8 cellular contexts compared by ENCODE assay signal in genomic region chr1:150281758-150282557, GRCh38. TPM values are rescaled to one million over a fixed set of nuclear protein-coding genes. Genes with fewer than 3 reads are reported as not detected.
A peak's percentile ranks its signal among the peaks of the same experiment; 100 is the strongest.
DNase-seq lines count a peak whose midpoint lies in the region; ATAC-seq, FAIRE-seq and TF ChIP-seq lines count a peak whose summit lies in the region.

Gene CIART, plus strand, starts transcription at chr1:150282554. Its CDS starts 714 bp downstream, at chr1:150283268.

- H3K27ac ChIP-seq in A549, result peak within 1 kb of the TSS; percentile 77 to 78

- POLR2A ChIA-PET in A549 (lab: Yijun Ruan, JAX), result interaction anchor here (0.9 to 1.2 kb wide), 3 partner anchors 26 to 234 kb away, joined by 3 to 8 read pairs (median 5); partner anchors contain the start of gene FALEC

- WGBS in A549 (ENCODE audit: missing lambda C conversion rate), result 4% methylated on average over 35 of the region's 46 CpGs

- no peaks in the 10 kb centered on the region for H3K36me3 Mint-ChIP-seq in activated naive CD4-positive, alpha-beta T cell treated with anti-CD3 and anti-CD28 coated beads for 36 hours (ENCODE audit: low read depth)
- peaks cover 70% of the 10 kb centered on the region for H3K36me3 Mint-ChIP-seq in nephron progenitor cell (ENCODE audit: low read depth)

- peak; percentile 33 for TF ChIP-seq POLR2A in A549 (IDR thresholded peaks at IDR 0.05; ENCODE audit: low read length)

- CTCF ChIA-PET in A549 (lab: Yijun Ruan, JAX), result interaction anchor here (0.6 to 13.0 kb wide), 18 partner anchors 8 to 597 kb away, joined by 3 to 172 read pairs (median 3); partner anchors contain the start of genes APH1A, C1orf54 and CA14
- CTCF ChIA-PET in activated naive CD4-positive, alpha-beta T cell treated with anti-CD3 and anti-CD28 coated beads for 36 hours (lab: Charles Lee), result interaction anchor here (0.6 to 5.2 kb wide), 4 partner anchors 10 to 600 kb away, joined by 3 to 68 read pairs (median 3); partner anchors contain the start of gene CA14

- H3K4me2 ChIP-seq in A549, result peak within 1 kb of the TSS; percentile 95

- no peak for TF ChIP-seq RAD21 in A549 (conservative IDR thresholded peaks at IDR 0.05 in 1 of 2, IDR thresholded peaks at IDR 0.05 in 1 of 2)

- peak; percentile 96 for ATAC-seq in A549
- ATAC-seq in stimulated activated naive CD8-positive, alpha-beta T cell treated with anti-CD3 and anti-CD28 coated beads, Interleukin-15, Interleukin-2, amounts not matched to agents 100 U/mL and 50 U/mL, for 24 hours, result peak; percentile 96

- H3K4me3 ChIP-seq in A549, result peak within 1 kb of the TSS; percentile 52
- peak within 1 kb of the TSS; percentile 72 for H3K4me3 ChIP-seq in LNCaP clone FGC (ENCODE audit: low read depth, low read length)

- peaks cover 24% of the 10 kb centered on the region for H3K4me1 Mint-ChIP-seq in activated naive CD4-positive, alpha-beta T cell treated with anti-CD3 and anti-CD28 coated beads for 36 hours (ENCODE audit: low read depth)
- peaks cover 44% of the 10 kb centered on the region for H3K4me1 Mint-ChIP-seq in nephron progenitor cell

- TF ChIP-seq CTCF in A549 (IDR thresholded peaks at IDR 0.05), result no peak
- TF ChIP-seq CTCF in LNCaP clone FGC (IDR thresholded peaks at IDR 0.05; ENCODE audit: control insufficient read depth, extremely low read depth, insufficient read depth), result no peak
- no peak for TF ChIP-seq CTCF in nephron progenitor cell (IDR thresholded peaks at IDR 0.05)

- peaks cover 2% of the 10 kb centered on the region for H3K9me3 Mint-ChIP-seq in activated naive CD4-positive, alpha-beta T cell treated with anti-CD3 and anti-CD28 coated beads for 36 hours
- no peaks in the 10 kb centered on the region for H3K9me3 Mint-ChIP-seq in nephron progenitor cell

- no peak for TF ChIP-seq EP300 in A549 (IDR thresholded peaks at IDR 0.05)

- peak; percentile 93 to 97 for DNase-seq in A549 (ENCODE audit: low read depth in 1 of 2, low spot score in 1 of 2)
- DNase-seq in GM19238 (ENCODE audit: insufficient read length, low spot score), result peak; percentile 68
- peak; percentile 100 for DNase-seq in LNCaP clone FGC (ENCODE audit: low read depth)
- peak; percentile 100 for DNase-seq in SHP77 (lab: John Stamatoyannopoulos, UW)
- DNase-seq in activated naive CD4-positive, alpha-beta T cell treated with anti-CD3 and anti-CD28 coated beads for 36 hours, result peak; percentile 78
- peak; percentile 99 for DNase-seq in foreskin melanocyte
- DNase-seq in nephron progenitor cell, result peak; percentile 78
- DNase-seq in stimulated activated naive CD8-positive, alpha-beta T cell treated with anti-CD3 and anti-CD28 coated beads, Interleukin-15, Interleukin-2, amounts not matched to agents 100 U/mL and 50 U/mL, for 24 hours, result peak; percentile 75

- H3K4me1 ChIP-seq in A549, result peaks cover 13% of the 10 kb centered on the region; the same call in 2 of the 3 replicates

- FAIRE-seq in A549 (lab: Jason Lieb, UNC), result no peak

- no peaks in the 10 kb centered on the region for H3K27me3 Mint-ChIP-seq in activated naive CD4-positive, alpha-beta T cell treated with anti-CD3 and anti-CD28 coated beads for 36 hours (ENCODE audit: low read depth)
- H3K27me3 Mint-ChIP-seq in nephron progenitor cell (ENCODE audit: low read depth, poor library complexity), result peaks cover 43% of the 10 kb centered on the region

- peak within 1 kb of the TSS; percentile 82 for H3K4me3 Mint-ChIP-seq in activated naive CD4-positive, alpha-beta T cell treated with anti-CD3 and anti-CD28 coated beads for 36 hours
- peak within 1 kb of the TSS; percentile 92 for H3K4me3 Mint-ChIP-seq in nephron progenitor cell

- intact Hi-C loops in activated naive CD4-positive, alpha-beta T cell treated with anti-CD3 and anti-CD28 coated beads for 36 hours (cut with micrococcal nuclease), result loop anchor here (1.0 kb wide), 4 partner anchors 13 to 68 kb away; partner anchors contain the start of genes ANP32E and APH1A

- no peak within 1 kb of the TSS for H3K27ac Mint-ChIP-seq in activated naive CD4-positive, alpha-beta T cell treated with anti-CD3 and anti-CD28 coated beads for 36 hours
- peak within 1 kb of the TSS; percentile 40 for H3K27ac Mint-ChIP-seq in nephron progenitor cell

- H3K9me3 ChIP-seq in A549, result no peaks in the 10 kb centered on the region; the same call in 2 of the 3 replicates

TF ChIP-seq in A549, 52 proteins besides CTCF, POLR2A, EP300 and RAD21:
- TF ChIP-seq ZNF302 (CRISPR knock-in tag; IDR thresholded peaks at IDR 0.05), result no peak
- no peak for TF ChIP-seq POLR2AphosphoS2 (conservative IDR thresholded peaks at IDR 0.05; ENCODE audit: low read length)
- peak; percentile 98 for TF ChIP-seq BHLHE40 (IDR thresholded peaks at IDR 0.05; ENCODE audit: low read depth, low read length)
- no peak for TF ChIP-seq TFCP2L1 (CRISPR knock-in tag; IDR thresholded peaks at IDR 0.05)
- no peak for TF ChIP-seq KDM5A (IDR thresholded peaks at IDR 0.05)
- peak; percentile 82; the same call in 1 of the 2 replicates for TF ChIP-seq MAZ (IDR thresholded peaks at IDR 0.05; ENCODE audit: borderline replicate concordance, low read depth, low read length)
- no peak; the same call in 1 of the 2 replicates for TF ChIP-seq MYC (IDR thresholded peaks at IDR 0.05; ENCODE audit: borderline replicate concordance, low read length)
- peak in 1 of 2 experiments; percentile 40; a peak in 2 of 5 replicates for TF ChIP-seq JUN (IDR thresholded peaks at IDR 0.05)
- peak; percentile 75; the same call in 1 of the 2 replicates for TF ChIP-seq E2F6 (IDR thresholded peaks at IDR 0.05; ENCODE audit: borderline replicate concordance, low read depth)
- no peak for TF ChIP-seq HDAC2 (IDR thresholded peaks at IDR 0.05)
- no peak for TF ChIP-seq ELK1 (IDR thresholded peaks at IDR 0.05; ENCODE audit: low read depth, low read length)
- TF ChIP-seq HEYL (CRISPR knock-in tag; IDR thresholded peaks at IDR 0.05), result no peak
- no peak for TF ChIP-seq CBX2 (IDR thresholded peaks at IDR 0.05; ENCODE audit: borderline replicate concordance, low read depth)
- no peak for TF ChIP-seq RCOR1 (IDR thresholded peaks at IDR 0.05; ENCODE audit: low read depth, low read length)
- peak; percentile 89 for TF ChIP-seq NPAS2 (CRISPR knock-in tag; IDR thresholded peaks at IDR 0.05; ENCODE audit: borderline replicate concordance)
- TF ChIP-seq MAFK (IDR thresholded peaks at IDR 0.05; ENCODE audit: partially characterized antibody), result no peak
- TF ChIP-seq USF2 (IDR thresholded peaks at IDR 0.05), result peak; percentile 94
- TF ChIP-seq HOXB13 (CRISPR knock-in tag; IDR thresholded peaks at IDR 0.05; ENCODE audit: low read depth), result peak; percentile 69; the same call in 1 of the 2 replicates
- TF ChIP-seq NFE2L2 (conservative IDR thresholded peaks at IDR 0.05; ENCODE audit: low read length), result no peak
- TF ChIP-seq ZSCAN20 (CRISPR knock-in tag; IDR thresholded peaks at IDR 0.05), result no peak
- TF ChIP-seq CHD4 (IDR thresholded peaks at IDR 0.05; ENCODE audit: borderline replicate concordance), result no peak
- no peak for TF ChIP-seq EHMT2 (IDR thresholded peaks at IDR 0.05; ENCODE audit: low read depth)
- no peak for TF ChIP-seq EHF (CRISPR knock-in tag; IDR thresholded peaks at IDR 0.05)
- no peak for TF ChIP-seq ZFP36 (IDR thresholded peaks at IDR 0.05; ENCODE audit: borderline replicate concordance, partially characterized antibody)
- peak; percentile 81 for TF ChIP-seq MAX (IDR thresholded peaks at IDR 0.05)

RNA-seq across cellular contexts. Expression of gene CIART, which starts in this region (rescaled TPM):
- polyA plus RNA-seq in A549 (2011; rRNA removed) (1.3 and 1.4 TPM in 2 replicates), A549 (2017; fragmentation: RNase III; extraction: RNeasy Plus Mini Kit Qiagen cat#74134 plus additional on column Dnase treatment) (0.28 to 0.59 TPM (median 0.48 TPM) in 3 replicates)
- 0.49 and 0.66 TPM in 2 replicates for polyA plus RNA-seq in A549 (2012; cell fraction: cytosol; rRNA removed)
- polyA plus RNA-seq in A549 (2012; cell fraction: nucleus; rRNA removed), result 0.85 and 2.1 TPM in 2 replicates
- polyA minus RNA-seq in A549 (2011; rRNA and poly(A)+ RNA removed), result 1.4 and 1.8 TPM in 2 replicates
- 1 to 10 TPM in 1 of 2 experiments, under 1 TPM in 1; 0.84 to 1.0 TPM for total RNA-seq in activated naive CD4-positive, alpha-beta T cell treated with anti-CD3 and anti-CD28 coated beads for 36 hours

Comparison
In these comparisons a context has a peak if more than half of its experiments do, and no peak if none do; other contexts are left out.
1. Peak in every context shown above with its lines: DNase-seq, ATAC-seq, H3K4me3 ChIP-seq and H3K27ac ChIP-seq.